ENCODE assay signal across 8 cellular contexts in genomic region chr2:128734521-128735295, GRCh38.
DNase-seq lines count a peak whose midpoint lies in the region; ATAC-seq and TF ChIP-seq lines count a peak whose summit lies in the region.

No MANE protein-coding gene starts in this region.

- no peak for DNase-seq in CD8-positive, alpha-beta T cell
- DNase-seq in RPMI8226 (peak; percentile 64), iPS-NIHi11 (ENCODE audit: low spot score) (peak; percentile 54), NCI-H2196 treated with DMSO at 0.1 percent for 48 hours (lab: John Stamatoyannopoulos, UW; ENCODE audit: unreplicated experiment) (no peak), GM10266 (ENCODE audit: extremely low spot score) (no peak), prostate gland (ENCODE audit: low spot score) (no peak), foreskin fibroblast (no peak)

- no peaks in the 10 kb centered on the region for H3K36me3 Mint-ChIP-seq in CD8-positive, alpha-beta T cell

- peaks cover 6% of the 10 kb centered on the region for H3K4me1 ChIP-seq in CD8-positive, alpha-beta T cell (ENCODE audit: insufficient read depth, low read length)
- H3K4me1 ChIP-seq in prostate gland (replicated peaks) = peaks cover 6% of the 10 kb centered on the region

- no peak overlapping the region for H3K4me3 ChIP-seq in CD8-positive, alpha-beta T cell (ENCODE audit: low read depth, low read length)
- H3K4me3 ChIP-seq in prostate gland (no peak overlapping the region), foreskin fibroblast (ENCODE audit: low read depth in 1 of 2, low read length in 2 of 2) (no peak overlapping the region)

- ATAC-seq in CD8-positive, alpha-beta T cell = no peak
- peak; percentile 42 for ATAC-seq in GM21423 (IDR thresholded peaks at IDR 0.05; ENCODE audit: unreplicated experiment)

- intact Hi-C loops in CD8-positive, alpha-beta T cell (cut with DNase I, micrococcal nuclease) = loop anchor here (5.0 kb wide), 4 partner anchors 1013 to 1598 kb away; no protein-coding TSS in a partner anchor
- intact Hi-C loops in prostate gland (cut with DNase I) = loop anchor here (5.0 to 10.0 kb wide), 3 partner anchors 410 to 1113 kb away; no protein-coding TSS in a partner anchor

- H3K27me3 Mint-ChIP-seq in CD8-positive, alpha-beta T cell (ENCODE audit: low read depth) = peaks cover 15% of the 10 kb centered on the region

- 81% methylated on average over 36 of the region's 37 CpGs for WGBS in prostate gland

- TF ChIP-seq CTCF in CD8-positive, alpha-beta T cell (IDR thresholded peaks at IDR 0.05) = no peak
- TF ChIP-seq CTCF in GM10266 (IDR thresholded peaks at IDR 0.05; ENCODE audit: control insufficient read depth, insufficient read depth, low read depth, missing control alignments) (no peak), prostate gland (IDR thresholded peaks at IDR 0.05) (no peak), foreskin fibroblast (IDR thresholded peaks at IDR 0.05; ENCODE audit: low read depth, low read length) (no peak)

- H3K36me3 ChIP-seq in CD8-positive, alpha-beta T cell (ENCODE audit: insufficient read depth, low read length) = no peaks in the 10 kb centered on the region
- no peaks in the 10 kb centered on the region for H3K36me3 ChIP-seq in prostate gland

- POLR2A ChIA-PET in CD8-positive, alpha-beta T cell (lab: Charles Lee) = no interaction called here

- H3K27ac ChIP-seq in CD8-positive, alpha-beta T cell (ENCODE audit: low read depth, low read length) = no peak overlapping the region
- H3K27ac ChIP-seq in prostate gland = no peak overlapping the region

- no peak for TF ChIP-seq POLR2A in prostate gland (IDR thresholded peaks at IDR 0.05)

- peak overlapping the region; percentile 41 for H3K4me3 Mint-ChIP-seq in CD8-positive, alpha-beta T cell

- H3K9me3 Mint-ChIP-seq in CD8-positive, alpha-beta T cell = no peaks in the 10 kb centered on the region

- no peak overlapping the region for H3K27ac Mint-ChIP-seq in CD8-positive, alpha-beta T cell

- H3K4me1 Mint-ChIP-seq in CD8-positive, alpha-beta T cell (ENCODE audit: low read depth) = peaks cover 7% of the 10 kb centered on the region

- CTCF ChIA-PET in CD8-positive, alpha-beta T cell (lab: Charles Lee) = no interaction called here

- H3K27me3 ChIP-seq in CD8-positive, alpha-beta T cell (ENCODE audit: insufficient read depth, low read length) = no peaks in the 10 kb centered on the region
- H3K27me3 ChIP-seq in prostate gland (replicated peaks; ENCODE audit: insufficient read depth) = no peaks in the 10 kb centered on the region

- H3K9me3 ChIP-seq in CD8-positive, alpha-beta T cell (ENCODE audit: low read length) = no peaks in the 10 kb centered on the region
- no peaks in the 10 kb centered on the region for H3K9me3 ChIP-seq in prostate gland

Comparison
In these comparisons a context has a peak if more than half of its experiments do, and no peak if none do; other contexts are left out.
1. DNase-seq: peak in RPMI8226 (single experiment) and iPS-NIHi11 (single experiment); none in CD8-positive, alpha-beta T cell (0 of 7), NCI-H2196 treated with DMSO at 0.1 percent for 48 hours (single experiment), GM10266 (single experiment), prostate gland (single experiment) and foreskin fibroblast (0 of 2).